In the genomic region with DNA sequence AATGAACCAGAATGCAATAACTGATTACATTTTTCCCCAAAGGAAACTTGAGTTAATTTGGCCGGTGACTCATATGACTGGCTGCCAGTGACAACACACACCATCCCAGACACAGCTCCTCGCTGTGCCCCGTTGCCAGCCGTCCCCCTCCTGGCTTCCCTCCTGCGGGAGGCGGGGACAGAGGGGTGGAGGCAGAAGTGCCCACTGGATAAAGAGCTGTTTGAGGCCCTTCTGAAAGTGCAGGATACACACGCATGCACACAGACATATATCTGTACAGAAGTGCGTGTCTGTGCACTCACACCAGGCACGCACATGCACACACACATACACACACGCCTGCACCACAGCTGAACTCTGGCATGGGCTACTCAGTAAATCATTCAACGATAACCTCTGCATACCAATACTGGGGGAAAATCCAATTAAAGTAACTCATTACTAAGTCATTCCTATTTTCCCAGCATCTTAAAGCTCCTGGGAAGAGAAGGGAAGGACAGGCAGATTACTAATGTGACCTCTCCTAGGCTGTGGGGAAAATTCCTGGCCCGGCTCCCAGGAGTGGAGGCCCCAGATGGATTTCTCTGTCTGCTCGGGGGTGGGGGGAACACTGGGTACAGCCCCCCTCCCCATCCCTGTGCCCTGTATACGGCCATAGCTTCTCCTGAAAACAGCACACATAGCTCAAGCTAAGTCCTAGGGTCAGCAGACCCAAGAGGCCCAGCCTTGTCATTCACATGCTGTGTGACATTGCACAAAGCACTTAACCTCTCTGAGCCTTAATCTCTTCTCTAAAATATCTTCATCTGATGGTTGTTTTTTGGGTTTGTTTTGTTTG, we compare ENCODE assay signal across 9 cellular contexts. TPM values are rescaled to one million over a fixed set of nuclear protein-coding genes. Genes with fewer than 3 reads are reported as not detected.
DNase-seq lines count a peak whose midpoint lies in the region; ATAC-seq and TF ChIP-seq lines count a peak whose summit lies in the region.
"Had no signal": no experiment of that assay in that cellular context is flagged by ENCODE, and none has a peak within 500 bp of the region (broad histone marks: within the 10 kb centered on the region; RNA-seq: fewer than 3 reads in every experiment).

No MANE protein-coding gene starts in this region.

- no peak for TF ChIP-seq POLR2A in GM18505 (IDR thresholded peaks at IDR 0.05; ENCODE audit: borderline replicate concordance, extremely low read depth, insufficient read depth, insufficient read length)

- no peaks in the 10 kb centered on the region for H3K9me3 ChIP-seq in PC-9 (ENCODE audit: insufficient read depth, low read depth)

- no peak overlapping the region for H3K4me3 Mint-ChIP-seq in T-cell

- no peaks in the 10 kb centered on the region for H3K36me3 ChIP-seq in PC-9 (ENCODE audit: low read depth)

- no peak overlapping the region for H2AFZ ChIP-seq in PC-9

- TF ChIP-seq CTCF in PC-9 (conservative IDR thresholded peaks at IDR 0.05) (no peak), fibroblast of the aortic adventitia (IDR thresholded peaks at IDR 0.05; ENCODE audit: insufficient read depth, low read length) (no peak)

- H3K27me3 Mint-ChIP-seq in T-cell, result no peaks in the 10 kb centered on the region

- intact Hi-C loops in PC-9 (cut with micrococcal nuclease; ENCODE audit: unreplicated experiment), result loop anchor here (1.0 to 2.0 kb wide), 2 partner anchors 79 to 444 kb away; no protein-coding TSS in a partner anchor

- H3K9me2 ChIP-seq in PC-9 (ENCODE audit: insufficient read depth), result no peaks in the 10 kb centered on the region

- H3K27ac ChIP-seq in PC-9, result no peak overlapping the region

- peak overlapping the region; percentile 63 for H3K4me2 ChIP-seq in PC-9

- CTCF ChIA-PET in PC-9 (lab: Charles Lee) (interaction anchor here (0.7 to 1.4 kb wide), 3 partner anchors 29 to 111 kb away, joined by 3 to 6 read pairs (median 3); no protein-coding TSS in a partner anchor), T-cell (lab: Charles Lee) (no interaction called here)

- no peaks in the 10 kb centered on the region for H4K20me1 ChIP-seq in PC-9 (ENCODE audit: insufficient read depth)

- no peaks in the 10 kb centered on the region for H3K9me3 Mint-ChIP-seq in T-cell

- no peaks in the 10 kb centered on the region for H3K79me2 ChIP-seq in PC-9 (ENCODE audit: low read depth)

- peaks cover 13% of the 10 kb centered on the region for H3K4me1 ChIP-seq in PC-9 (replicated peaks; ENCODE audit: insufficient read depth)

- no peak for ATAC-seq in GM18505 (IDR thresholded peaks at IDR 0.05; ENCODE audit: unreplicated experiment)
- no peak for ATAC-seq in T-cell (replicated peaks in 1 of 4)
- no peak for ATAC-seq in HG03442 (IDR thresholded peaks at IDR 0.05; ENCODE audit: unreplicated experiment)
- no peak for ATAC-seq in GM21515 (IDR thresholded peaks at IDR 0.05; ENCODE audit: unreplicated experiment)

- H3K4me3 ChIP-seq in PC-9, result no peak overlapping the region
- peak overlapping the region; percentile 13 for H3K4me3 ChIP-seq in fibroblast of the aortic adventitia (ENCODE audit: low read depth, low read length)

- peaks cover 12% of the 10 kb centered on the region; the same call in 1 of the 2 replicates for H3F3A ChIP-seq in PC-9 (ENCODE audit: insufficient read depth, low read depth)

- DNase-seq in COLO829 (ENCODE audit: low spot score) (peak; percentile 81), PC-9 (peak; percentile 62 to 84), fibroblast of the aortic adventitia (ENCODE audit: low read depth) (peak; percentile 86), occipital lobe (lab: John Stamatoyannopoulos, UW) (peak; percentile 71), T-cell (no peak)
- DNase-seq: stimulated activated CD4-positive, alpha-beta T cell treated with anti-CD3 and anti-CD28 coated beads, Interleukin-4, amount 100 ng/mL, for 4 hours had no signal

- no peaks in the 10 kb centered on the region for H3K36me3 Mint-ChIP-seq in T-cell

- POLR2A ChIA-PET in PC-9 (lab: Charles Lee; ENCODE audit: unreplicated experiment), result interaction anchor here (0.8 to 1.0 kb wide), 2 partner anchors 50 to 96 kb away, joined by 3 to 11 read pairs; no protein-coding TSS in a partner anchor
- POLR2A ChIA-PET in T-cell (lab: Charles Lee), result no interaction called here

- BruUV-seq in PC-9 (replicated peaks; lab: Mats Ljungman, UMichigan), result no TSS peak

- H3K4me1 Mint-ChIP-seq in T-cell, result no peaks in the 10 kb centered on the region

- no peaks in the 10 kb centered on the region for H3K27me3 ChIP-seq in PC-9 (ENCODE audit: insufficient read depth, low read depth)

- no peak overlapping the region for H3K27ac Mint-ChIP-seq in T-cell

RNA-seq across cellular contexts. Expression of a gene that starts 52.3 kb away (rescaled TPM):
- not detected in 2 replicates for total RNA-seq in PC-9 (2021)
- not detected in 2 replicates for total RNA-seq in fibroblast of the aortic adventitia (ENCODE audit: low replicate concordance)
- total RNA-seq in occipital lobe, result not detected
- total RNA-seq in T-cell, result not detected

Comparison
In these comparisons a context has a peak if more than half of its experiments do, and no peak if none do; other contexts are left out.
1. DNase-seq: peak in COLO829 (single experiment), PC-9 (2 of 2), fibroblast of the aortic adventitia (single experiment) and occipital lobe (single experiment); none in T-cell (0 of 34).